15 cellular contexts compared by ENCODE assay signal in the genomic region with DNA sequence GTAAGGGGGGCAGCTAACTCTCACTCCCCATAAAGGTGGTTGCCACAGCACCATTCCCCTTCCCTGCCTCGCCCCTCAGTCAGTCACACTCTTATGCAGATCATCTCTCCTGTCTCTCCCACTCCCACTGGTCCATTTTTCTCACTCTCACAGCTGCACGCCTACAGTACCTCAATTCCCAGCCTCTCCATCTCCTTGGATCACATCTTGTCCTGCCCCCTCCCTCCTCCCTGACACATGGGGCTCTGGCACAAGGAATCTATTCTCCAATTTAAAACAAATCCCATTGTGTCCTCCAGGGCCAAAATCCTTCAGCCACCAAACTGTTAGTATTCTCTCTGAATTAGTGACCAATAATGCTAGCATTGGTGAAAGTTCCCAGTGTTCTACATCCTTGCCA.
DNase-seq lines count a peak whose midpoint lies in the region; ATAC-seq, FAIRE-seq and TF ChIP-seq lines count a peak whose summit lies in the region.
"Had no signal": no experiment of that assay in that cellular context is flagged by ENCODE, and none has a peak within 500 bp of the region (broad histone marks: within the 10 kb centered on the region; RNA-seq: fewer than 3 reads in every experiment).

No MANE protein-coding gene starts in this region.

- no peak overlapping the region for H3K27ac ChIP-seq in astrocyte (ENCODE audit: low read depth, low read length)
- H3K27ac ChIP-seq in skeletal muscle tissue (ENCODE audit: low read depth, low read length) = peak overlapping the region; percentile 38
- H3K27ac ChIP-seq: 22Rv1 had no signal

- H3K27me3 ChIP-seq in astrocyte (ENCODE audit: insufficient read depth, low read length) (no peaks in the 10 kb centered on the region), skeletal muscle tissue (ENCODE audit: control insufficient read depth in 3 of 3, insufficient read depth in 3 of 3, low read length in 3 of 3) (no peaks in the 10 kb centered on the region)

- no peaks in the 10 kb centered on the region for H3K27me3 Mint-ChIP-seq in T-helper 2 cell treated with Interferon-gamma antibody and Interleukin-4, amounts not matched to agents 5 μg/mL and 100 μg/mL, for 36 hours (ENCODE audit: low read depth)
- H3K27me3 Mint-ChIP-seq in astrocyte (ENCODE audit: low read depth, unreplicated experiment) = no peaks in the 10 kb centered on the region
- no peaks in the 10 kb centered on the region for H3K27me3 Mint-ChIP-seq in naive B cell

- H3K36me3 ChIP-seq in astrocyte (ENCODE audit: insufficient read depth, low read length) = no peaks in the 10 kb centered on the region
- no peaks in the 10 kb centered on the region for H3K36me3 ChIP-seq in skeletal muscle tissue (ENCODE audit: control insufficient read depth in 3 of 3, insufficient read depth in 3 of 3, low read length in 3 of 3)

- H3K4me2 ChIP-seq in astrocyte (ENCODE audit: low read length) = peak overlapping the region; percentile 14

- no peaks in the 10 kb centered on the region for H3K79me2 ChIP-seq in astrocyte (ENCODE audit: insufficient read depth, low read length)

- H3K4me1 Mint-ChIP-seq in T-helper 2 cell treated with Interferon-gamma antibody and Interleukin-4, amounts not matched to agents 5 μg/mL and 100 μg/mL, for 36 hours (ENCODE audit: low read depth) = peaks cover 49% of the 10 kb centered on the region
- H3K4me1 Mint-ChIP-seq in astrocyte (ENCODE audit: low read depth, unreplicated experiment) (peaks cover 15% of the 10 kb centered on the region), naive B cell (peaks cover 19 to 26% (median 21%) of the 10 kb centered on the region in 3 donors)

- H4K20me1 ChIP-seq in astrocyte (ENCODE audit: insufficient read depth, low read length) = no peaks in the 10 kb centered on the region

- H3K4me3 Mint-ChIP-seq in T-helper 2 cell treated with Interferon-gamma antibody and Interleukin-4, amounts not matched to agents 5 μg/mL and 100 μg/mL, for 36 hours = no peak overlapping the region
- H3K4me3 Mint-ChIP-seq in astrocyte (ENCODE audit: unreplicated experiment) (no peak overlapping the region), naive B cell (no peak overlapping the region)

- TF ChIP-seq CTCF in astrocyte (IDR thresholded peaks at IDR 0.05; ENCODE audit: insufficient read depth, low read depth, low read length) = no peak

- H3K36me3 Mint-ChIP-seq in T-helper 2 cell treated with Interferon-gamma antibody and Interleukin-4, amounts not matched to agents 5 μg/mL and 100 μg/mL, for 36 hours (ENCODE audit: low read depth) = peaks cover 15% of the 10 kb centered on the region
- H3K36me3 Mint-ChIP-seq in astrocyte (ENCODE audit: low read depth, unreplicated experiment) (no peaks in the 10 kb centered on the region), naive B cell (peaks cover 0 to 7% of the 10 kb centered on the region in 2 donors)

- H3K4me3 ChIP-seq in astrocyte (ENCODE audit: insufficient read depth, low read depth, low read length) (no peak overlapping the region), skeletal muscle tissue (ENCODE audit: low read length in 3 of 3) (no peak overlapping the region)

- H3K9me3 ChIP-seq in astrocyte (ENCODE audit: insufficient read depth, low read depth, low read length) = no peaks in the 10 kb centered on the region
- H3K9me3 ChIP-seq in skeletal muscle tissue (ENCODE audit: control insufficient read depth in 3 of 3, low read length in 3 of 3) = no peaks in the 10 kb centered on the region

- intact Hi-C loops in left colon (cut with DNase I, micrococcal nuclease) (no loop called here), posterior vena cava (cut with DNase I) (no loop called here)

- peaks cover 9% of the 10 kb centered on the region for H3K4me1 ChIP-seq in astrocyte (ENCODE audit: insufficient read depth, low read length)
- H3K4me1 ChIP-seq in skeletal muscle tissue (ENCODE audit: control insufficient read depth in 3 of 3, insufficient read depth in 3 of 3, low read length in 3 of 3) = peaks cover 15 to 44% (median 32%) of the 10 kb centered on the region in 3 donors

- H3K9me3 Mint-ChIP-seq in T-helper 2 cell treated with Interferon-gamma antibody and Interleukin-4, amounts not matched to agents 5 μg/mL and 100 μg/mL, for 36 hours = no peaks in the 10 kb centered on the region
- H3K9me3 Mint-ChIP-seq in astrocyte (ENCODE audit: unreplicated experiment) (no peaks in the 10 kb centered on the region), naive B cell (no peaks in the 10 kb centered on the region)

- H2AFZ ChIP-seq in astrocyte (ENCODE audit: low read depth, low read length) = no peak overlapping the region

- no peak for FAIRE-seq in astrocyte (lab: Jason Lieb, UNC)
- FAIRE-seq: H54 had no signal

- no peak for DNase-seq in T-helper 2 cell treated with Interferon-gamma antibody and Interleukin-4, amounts not matched to agents 5 μg/mL and 100 μg/mL, for 36 hours (ENCODE audit: low spot score)
- DNase-seq in T-helper 2 cell (no peak), astrocyte (ENCODE audit: low read depth) (no peak), naive B cell (no peak), AG08396 (ENCODE audit: low spot score) (no peak), left colon (no peak), posterior vena cava (ENCODE audit: low spot score) (no peak)
- DNase-seq: COR-L47, DMS153, NCI-H187 treated with DMSO at 0.1 percent for 48 hours, NCI-H2171, NCI-H774 had no signal

- H3K27ac Mint-ChIP-seq in T-helper 2 cell treated with Interferon-gamma antibody and Interleukin-4, amounts not matched to agents 5 μg/mL and 100 μg/mL, for 36 hours = peak overlapping the region; percentile 62
- no peak overlapping the region for H3K27ac Mint-ChIP-seq in astrocyte (ENCODE audit: unreplicated experiment)
- H3K27ac Mint-ChIP-seq in naive B cell = peak overlapping the region in 5 of 6 donors; percentile 0 to 33 (median 10)

- no peak for ATAC-seq in naive B cell (ENCODE audit: low read depth in 2 of 2)
- no peak for ATAC-seq in left colon

- H3K9ac ChIP-seq in astrocyte (ENCODE audit: low read length) = no peak overlapping the region
- H3K9ac ChIP-seq in skeletal muscle tissue (ENCODE audit: low read depth in 1 of 3, low read length in 3 of 3) = no peak overlapping the region
